23 cellular contexts compared by ENCODE assay signal in genomic region chr21:42662430-42663199, GRCh38. TPM values are rescaled to one million over a fixed set of nuclear protein-coding genes. Genes with fewer than 3 reads are reported as not detected.
DNase-seq lines count a peak whose midpoint lies in the region; ATAC-seq, FAIRE-seq and TF ChIP-seq lines count a peak whose summit lies in the region.
"Had no signal": no experiment of that assay in that cellular context is flagged by ENCODE, and none has a peak within 500 bp of the region (broad histone marks: within the 10 kb centered on the region; RNA-seq: fewer than 3 reads in every experiment).

No MANE protein-coding gene starts in this region.

- H3K4me1 ChIP-seq in HepG2 (ENCODE audit: insufficient read depth, low read length) (peaks cover 13% of the 10 kb centered on the region), right lobe of liver (no peaks in the 10 kb centered on the region), mesenchymal stem cell (ENCODE audit: control insufficient read depth, insufficient read depth, low read depth, low read length) (peaks cover 6% of the 10 kb centered on the region), tibial artery (no peaks in the 10 kb centered on the region)
- H3K4me1 ChIP-seq: HAP-1 had no signal

- no peaks in the 10 kb centered on the region; a peak in 1 of 5 replicates for H3K27me3 ChIP-seq in HepG2 (ENCODE audit: control insufficient read depth in 1 of 2, insufficient read depth in 2 of 2, low read length in 2 of 2)
- H3K27me3 ChIP-seq in right lobe of liver, result no peaks in the 10 kb centered on the region
- no peaks in the 10 kb centered on the region for H3K27me3 ChIP-seq in WERI-Rb-1 (ENCODE audit: insufficient read depth, low read depth, severe bottlenecking)
- peaks cover 7 to 29% of the 10 kb centered on the region in 2 experiments for H3K27me3 ChIP-seq in mesenchymal stem cell (ENCODE audit: control insufficient read depth in 1 of 2, insufficient read depth in 1 of 2, low read length in 2 of 2)
- peaks cover 0 to 46% of the 10 kb centered on the region in 2 donors for H3K27me3 ChIP-seq in tibial artery
- no peaks in the 10 kb centered on the region for H3K27me3 ChIP-seq in MG63

- no TSS peak for BruUV-seq in HepG2 (replicated peaks; lab: Mats Ljungman, UMichigan)

- H3K9me3 ChIP-seq in HepG2 (ENCODE audit: low read length) (no peaks in the 10 kb centered on the region), right lobe of liver (no peaks in the 10 kb centered on the region), WERI-Rb-1 (ENCODE audit: severe bottlenecking) (no peaks in the 10 kb centered on the region), mesenchymal stem cell (ENCODE audit: control insufficient read depth, low read length) (no peaks in the 10 kb centered on the region), tibial artery (no peaks in the 10 kb centered on the region), MG63 (no peaks in the 10 kb centered on the region)
- H3K9me3 ChIP-seq: HAP-1 had no signal

- no peak overlapping the region for H2BK15ac ChIP-seq in mesenchymal stem cell (ENCODE audit: low read depth, poor library complexity, severe bottlenecking)

- no peak for FAIRE-seq in HepG2 (lab: Jason Lieb, UNC)

- H4K91ac ChIP-seq in mesenchymal stem cell (ENCODE audit: low read length), result peak overlapping the region; percentile 65

- no peak overlapping the region for H3K9ac ChIP-seq in HepG2 (ENCODE audit: insufficient read depth, low read depth, low read length)
- H3K9ac ChIP-seq in mesenchymal stem cell (ENCODE audit: low read length), result no peak overlapping the region

- TF ChIP-seq CTCF in HepG2 (CRISPR knock-in tag; IDR thresholded peaks at IDR 0.05) (no peak), right lobe of liver (IDR thresholded peaks at IDR 0.05) (no peak), WERI-Rb-1 (IDR thresholded peaks at IDR 0.05; ENCODE audit: low read depth, low read length) (no peak), tibial artery (IDR thresholded peaks at IDR 0.05) (no peak)

- H3K27ac ChIP-seq in HepG2 (ENCODE audit: extremely low read length, insufficient read depth, low read length) (no peak overlapping the region), right lobe of liver (no peak overlapping the region), WERI-Rb-1 (peak overlapping the region; percentile 69), mesenchymal stem cell (ENCODE audit: low read length, poor library complexity, severe bottlenecking) (no peak overlapping the region), tibial artery (no peak overlapping the region)
- H3K27ac ChIP-seq: 22Rv1, C4-2B, RWPE1 had no signal

- H3K36me3 ChIP-seq in HepG2 (replicated peaks in 1 of 2; ENCODE audit: control insufficient read depth in 1 of 2, insufficient read depth in 2 of 2, low read length in 2 of 2), result peaks cover 7 to 8% of the 10 kb centered on the region in 2 experiments; a peak in 3 of 5 replicates
- no peaks in the 10 kb centered on the region for H3K36me3 ChIP-seq in right lobe of liver
- peaks cover 63% of the 10 kb centered on the region for H3K36me3 ChIP-seq in WERI-Rb-1
- peaks cover 0 to 41% of the 10 kb centered on the region in 2 experiments for H3K36me3 ChIP-seq in mesenchymal stem cell (ENCODE audit: control insufficient read depth in 1 of 2, insufficient read depth in 2 of 2, low read depth in 1 of 2, low read length in 2 of 2)
- H3K36me3 ChIP-seq in tibial artery, result no peaks in the 10 kb centered on the region
- H3K36me3 ChIP-seq in MG63, result no peaks in the 10 kb centered on the region
- H3K36me3 ChIP-seq: HAP-1 had no signal

- in situ Hi-C loops in HepG2 (cut with HindIII; ENCODE audit: extremely low pct_ligation_motif_present, low pct_unique_long_range_greater_than_20kb), result loop anchor here (25.0 kb wide), 1 partner anchor 100 kb away; no protein-coding TSS in a partner anchor

- no peak overlapping the region for H3K18ac ChIP-seq in mesenchymal stem cell (ENCODE audit: low read depth in 1 of 2, low read length in 2 of 2)

- no peak for TF ChIP-seq EP300 in HepG2 (IDR thresholded peaks at IDR 0.05; ENCODE audit: low read depth in 2 of 2, low read length in 2 of 2)
- TF ChIP-seq EP300 in HepG2 (CRISPR knock-in tag; IDR thresholded peaks at IDR 0.05; ENCODE audit: borderline replicate concordance), result no peak

- H3K14ac ChIP-seq in mesenchymal stem cell (ENCODE audit: low read length in 2 of 2), result peak overlapping the region in 1 of 2 experiments; percentile 8

- no peak for TF ChIP-seq RAD21 in HepG2 (CRISPR knock-in tag; IDR thresholded peaks at IDR 0.05)

- H3K4me2 ChIP-seq in HepG2 (ENCODE audit: low read depth, low read length), result no peak overlapping the region
- no peak overlapping the region for H3K4me2 ChIP-seq in mesenchymal stem cell (ENCODE audit: low read length, poor library complexity, severe bottlenecking)

- intact Hi-C loops in HepG2 (cut with micrococcal nuclease; ENCODE audit: unreplicated experiment) (no loop called here), right lobe of liver (cut with DNase I) (no loop called here), tibial artery (cut with DNase I; ENCODE audit: low total_unique reads) (loop anchor here (5.0 kb wide), 1 partner anchor 1125 kb away; no protein-coding TSS in a partner anchor)

- no peak overlapping the region for H3K4me3 ChIP-seq in HepG2 (replicated peaks in 1 of 3; ENCODE audit: insufficient read depth in 1 of 3, low read depth in 2 of 3, low read length in 3 of 3)
- no peak overlapping the region for H3K4me3 ChIP-seq in right lobe of liver
- H3K4me3 ChIP-seq in WERI-Rb-1 (ENCODE audit: low read depth, low read length), result no peak overlapping the region
- H3K4me3 ChIP-seq in mesenchymal stem cell (ENCODE audit: insufficient read depth in 1 of 2, low read depth in 1 of 2, low read length in 2 of 2), result peak overlapping the region in 1 of 2 experiments; percentile 4
- no peak overlapping the region for H3K4me3 ChIP-seq in tibial artery
- no peak overlapping the region for H3K4me3 ChIP-seq in MG63
- H3K4me3 ChIP-seq: HAP-1, SK-N-MC had no signal

- H4K8ac ChIP-seq in mesenchymal stem cell (ENCODE audit: low read length), result peak overlapping the region; percentile 14

- H3K79me1 ChIP-seq in mesenchymal stem cell (replicated peaks; ENCODE audit: low read length, poor library complexity, severe bottlenecking), result peaks cover 17% of the 10 kb centered on the region

- CTCF ChIA-PET in HepG2 (lab: Yijun Ruan, JAX; ENCODE audit: low intra/inter-chr PET ratio, low total read pairs), result no interaction called here

- H2AK5ac ChIP-seq in mesenchymal stem cell (ENCODE audit: low read length, severe bottlenecking), result no peak overlapping the region

- no peak overlapping the region for H3K23ac ChIP-seq in mesenchymal stem cell (ENCODE audit: low read length in 2 of 2)

- H2AFZ ChIP-seq in HepG2 (ENCODE audit: low read length) (no peak overlapping the region), mesenchymal stem cell (ENCODE audit: low read depth, low read length) (no peak overlapping the region)

- peaks cover 12% of the 10 kb centered on the region; the same call in 1 of the 2 replicates for H4K20me1 ChIP-seq in HepG2 (ENCODE audit: insufficient read depth, low read length)

- H2BK120ac ChIP-seq in mesenchymal stem cell (ENCODE audit: low read depth, low read length), result no peak overlapping the region

- POLR2A ChIA-PET in HepG2 (lab: Yijun Ruan, JAX), result no interaction called here

- no peak for DNase-seq in HepG2 (ENCODE audit: low spot score)
- DNase-seq in right lobe of liver, result no peak
- no peak for DNase-seq in WERI-Rb-1
- no peak for DNase-seq in mesenchymal stem cell
- DNase-seq in tibial artery, result no peak
- DNase-seq in MG63, result no peak
- DNase-seq in glomerular visceral epithelial cell (ENCODE audit: extremely low spot score), result no peak
- DNase-seq: ACHN; Calu3; CD8-positive, alpha-beta memory T cell; GDM1; Kasumi-1; NCI-H1417; NCI-H510A; NCI-H748 treated with DMSO at 0.1 percent for 48 hours; SHP77 treated with DMSO at 0.1 percent for 48 hours had no signal

- no peaks in the 10 kb centered on the region for H3K79me2 ChIP-seq in HepG2 (ENCODE audit: insufficient read depth, low read length)

- H2BK12ac ChIP-seq in mesenchymal stem cell (ENCODE audit: low read length in 2 of 2), result no peak overlapping the region

- no peak overlapping the region for H3K4ac ChIP-seq in mesenchymal stem cell (ENCODE audit: low read depth in 1 of 2, low read length in 2 of 2)

- WGBS in HepG2 (ENCODE audit: low lambda C conversion rate), result 89% methylated on average over 20 of the region's 20 CpGs
- 91% methylated on average over 9 of the region's 20 CpGs for WGBS in right lobe of liver (ENCODE audit: insufficient coverage, low coverage, low lambda C conversion rate, missing lambda C conversion rate)
- 92% methylated on average over 20 of the region's 20 CpGs for WGBS in mesenchymal stem cell

- TF ChIP-seq POLR2A in HepG2 (IDR thresholded peaks at IDR 0.05; ENCODE audit: insufficient read depth in 1 of 2, low read depth in 2 of 2, low read length in 2 of 2) (no peak), right lobe of liver (IDR thresholded peaks at IDR 0.05) (no peak)

- no peak overlapping the region for H2BK5ac ChIP-seq in mesenchymal stem cell (ENCODE audit: low read depth, low read length, poor library complexity, severe bottlenecking)

- ATAC-seq in HepG2 (no peak), right lobe of liver (no peak), GM21825 (IDR thresholded peaks at IDR 0.05; ENCODE audit: unreplicated experiment) (no peak)

RNA-seq across cellular contexts. Expression of gene PDE9A, which starts 9.2 kb away (rescaled TPM):
- total RNA-seq in HepG2 (2016; rRNA removed; fragmentation: Illumina TruSeq; extraction: Trizol), result 4.3 and 4.6 TPM in 2 replicates
- 5.9 and 7.3 TPM in 2 replicates for total RNA-seq in HepG2 (2016; cell fraction: cytosol; rRNA removed; fragmentation: Illumina TruSeq; extraction: Trizol; ENCODE audit: low read depth)
- total RNA-seq in HepG2 (2016; cell fraction: insoluble cytoplasmic fraction; rRNA removed; fragmentation: Illumina TruSeq; extraction: Trizol), result 4.1 and 4.3 TPM in 2 replicates
- total RNA-seq in HepG2 (2016; cell fraction: membrane; rRNA removed; fragmentation: Illumina TruSeq; extraction: Trizol), result 9.6 TPM in 2 replicates
- 4.2 and 5.2 TPM in 2 replicates for total RNA-seq in HepG2 (2016; cell fraction: nucleus; rRNA removed; fragmentation: Illumina TruSeq; extraction: Trizol)
- 19.7 and 22.9 TPM in 2 replicates for polyA plus RNA-seq in HepG2 (2011; rRNA removed)
- 16.4 and 19.0 TPM in 2 replicates for polyA plus RNA-seq in HepG2 (2011; cell fraction: cytosol; rRNA removed)
- 25.1 and 25.6 TPM in 2 replicates for polyA plus RNA-seq in HepG2 (2011; cell fraction: nucleus; rRNA removed)
- polyA plus RNA-seq in HepG2 (2012), result 15.9 and 16.0 TPM in 2 replicates
- polyA plus RNA-seq in HepG2 (2016; cell fraction: cytosol; fragmentation: Illumina TruSeq; extraction: Trizol; ENCODE audit: low read depth), result 12.4 and 13.6 TPM in 2 replicates
- polyA plus RNA-seq in HepG2 (2016; cell fraction: insoluble cytoplasmic fraction; fragmentation: Illumina TruSeq; extraction: Trizol; ENCODE audit: low read depth), result 5.4 and 7.7 TPM in 2 replicates
- polyA plus RNA-seq in HepG2 (2016; cell fraction: membrane; fragmentation: Illumina TruSeq; extraction: Trizol; ENCODE audit: low read depth), result 12.9 and 13.7 TPM in 2 replicates
- polyA plus RNA-seq in HepG2 (2016; cell fraction: nucleus; fragmentation: Illumina TruSeq; extraction: Trizol; ENCODE audit: insufficient read depth, low read depth), result 8.9 TPM in 2 replicates
- polyA minus RNA-seq in HepG2 (2011; rRNA and poly(A)+ RNA removed; ENCODE audit: low replicate concordance), result 6.1 and 18.8 TPM in 2 replicates
- 10.6 and 12.7 TPM in 2 replicates for polyA minus RNA-seq in HepG2 (2011; cell fraction: cytosol; rRNA and poly(A)+ RNA removed)
- 10.4 and 11.6 TPM in 2 replicates for polyA minus RNA-seq in HepG2 (2011; cell fraction: nucleus; rRNA and poly(A)+ RNA removed)
- 1 to 10 TPM; 1.1 to 5.9 (median 3.3) TPM for total RNA-seq in right lobe of liver
- 24.7 TPM for polyA plus RNA-seq in mesenchymal stem cell (2013, experiment 1 of 2)
- 24.2 TPM for polyA plus RNA-seq in mesenchymal stem cell (2013, experiment 2 of 2)
- total RNA-seq in MG63 (2014; rRNA removed; shearing (Covaris generic); ENCODE audit: low replicate concordance), result 0.12 TPM in 1 of 2 replicates, not detected in the other
- total RNA-seq: MCF 10A had no signal
